In genomic region chr14:39351708-39352107, GRCh38 we compare ENCODE assay signal across 22 cellular contexts.
A peak's percentile ranks its signal among the peaks of the same experiment; 100 is the strongest.
DNase-seq lines count a peak whose midpoint lies in the region; ATAC-seq and TF ChIP-seq lines count a peak whose summit lies in the region.
"Had no signal": no experiment of that assay in that cellular context is flagged by ENCODE, and none has a peak within 500 bp of the region (broad histone marks: within the 10 kb centered on the region; RNA-seq: fewer than 3 reads in every experiment).

No MANE protein-coding gene starts in this region.

- no TSS peak for BruUV-seq in PC-9 (replicated peaks; lab: Mats Ljungman, UMichigan)

- H3K9me3 ChIP-seq in GM23248 (ENCODE audit: low read depth) (no peaks in the 10 kb centered on the region), upper lobe of right lung (no peaks in the 10 kb centered on the region), PC-9 (ENCODE audit: insufficient read depth, low read depth) (no peaks in the 10 kb centered on the region)
- H3K9me3 ChIP-seq: MG63 had no signal

- H3K36me3 ChIP-seq in GM23248 (ENCODE audit: low read depth) = peaks cover 15% of the 10 kb centered on the region; the same call in 1 of the 2 replicates
- H3K36me3 ChIP-seq in upper lobe of right lung = peaks cover 3% of the 10 kb centered on the region
- H3K36me3 ChIP-seq in PC-9 (ENCODE audit: low read depth) = no peaks in the 10 kb centered on the region
- H3K36me3 ChIP-seq: MG63 had no signal

- POLR2A ChIA-PET in PC-9 (lab: Charles Lee; ENCODE audit: unreplicated experiment) = no interaction called here

- CTCF ChIA-PET in PC-9 (lab: Charles Lee) = no interaction called here

- DNase-seq in GM23248 (peak; percentile 24), NCI-H226 (peak; percentile 16), foreskin fibroblast (peak; percentile 37 to 65), upper lobe of right lung (no peak), PC-9 (no peak)
- DNase-seq: CD4-positive, CD25-positive, alpha-beta regulatory T cell; H7; MG63; NCI-H1105 treated with DMSO at 0.1 percent for 48 hours; NCI-H146; NCI-H1930; NCI-H2107; NCI-H446 treated with DMSO at 0.1 percent for 48 hours; NCI-H526; SHP77 had no signal

- H3K4me1 ChIP-seq in GM23248 (ENCODE audit: insufficient read depth) (no peaks in the 10 kb centered on the region), upper lobe of right lung (no peaks in the 10 kb centered on the region), PC-9 (replicated peaks; ENCODE audit: insufficient read depth) (no peaks in the 10 kb centered on the region)

- H3K4me3 ChIP-seq in GM23248 = no peak overlapping the region
- H3K4me3 ChIP-seq in foreskin fibroblast (ENCODE audit: low read depth in 1 of 2, low read length in 2 of 2) = no peak overlapping the region
- no peak overlapping the region for H3K4me3 ChIP-seq in upper lobe of right lung
- no peak overlapping the region for H3K4me3 ChIP-seq in PC-9
- H3K4me3 ChIP-seq: BLaER1, K562, MG63 had no signal

- H3F3A ChIP-seq in GM23248 (ENCODE audit: insufficient read depth) = no peaks in the 10 kb centered on the region
- peaks cover 9% of the 10 kb centered on the region; the same call in 1 of the 2 replicates for H3F3A ChIP-seq in PC-9 (ENCODE audit: insufficient read depth, low read depth)

- no peak overlapping the region for H3K9ac ChIP-seq in GM23248
- H3K9ac ChIP-seq: BLaER1 had no signal

- ATAC-seq in esophagus mucosa (peak; percentile 46), upper lobe of right lung (no peak), HG03045 (IDR thresholded peaks at IDR 0.05; ENCODE audit: unreplicated experiment) (no peak), HG03175 (IDR thresholded peaks at IDR 0.05; ENCODE audit: unreplicated experiment) (no peak)
- ATAC-seq: K562 had no signal

- intact Hi-C loops in upper lobe of right lung (cut with DNase I) = no loop called here
- intact Hi-C loops in PC-9 (cut with micrococcal nuclease; ENCODE audit: unreplicated experiment) = no loop called here

- H3K9me2 ChIP-seq in GM23248 (ENCODE audit: insufficient read depth) (no peaks in the 10 kb centered on the region), PC-9 (ENCODE audit: insufficient read depth) (no peaks in the 10 kb centered on the region)

- H3K79me2 ChIP-seq in GM23248 (ENCODE audit: insufficient read depth) = peaks cover 7% of the 10 kb centered on the region
- H3K79me2 ChIP-seq in PC-9 (ENCODE audit: low read depth) = no peaks in the 10 kb centered on the region

- H3K27ac ChIP-seq in GM23248 = no peak overlapping the region
- H3K27ac ChIP-seq in upper lobe of right lung = no peak overlapping the region
- no peak overlapping the region for H3K27ac ChIP-seq in PC-9
- H3K27ac ChIP-seq: BLaER1, HL-60, RWPE1 had no signal

- H3K27me3 ChIP-seq in GM23248 (replicated peaks; ENCODE audit: insufficient read depth) (no peaks in the 10 kb centered on the region), upper lobe of right lung (no peaks in the 10 kb centered on the region), PC-9 (ENCODE audit: insufficient read depth, low read depth) (no peaks in the 10 kb centered on the region)
- H3K27me3 ChIP-seq: BLaER1, MG63 had no signal

- no peak overlapping the region for H3K4me2 ChIP-seq in GM23248 (ENCODE audit: unreplicated experiment)
- H3K4me2 ChIP-seq in PC-9 = no peak overlapping the region
- H3K4me2 ChIP-seq: BLaER1 had no signal

- H2AFZ ChIP-seq in GM23248 (no peak overlapping the region), PC-9 (no peak overlapping the region)

- TF ChIP-seq CTCF in foreskin fibroblast (IDR thresholded peaks at IDR 0.05; ENCODE audit: low read depth, low read length) (no peak), upper lobe of right lung (IDR thresholded peaks at IDR 0.05) (no peak), PC-9 (conservative IDR thresholded peaks at IDR 0.05) (no peak)

- WGBS in GM23248 (ENCODE audit: low coverage in 1 of 2, low lambda C conversion rate in 2 of 2, missing lambda C conversion rate in 2 of 2), 2 experiments = 92 to 96% methylated on average over 9 of the region's 9 CpGs

- H4K20me1 ChIP-seq in GM23248 (ENCODE audit: insufficient read depth) (no peaks in the 10 kb centered on the region), PC-9 (ENCODE audit: insufficient read depth) (peaks cover 3% of the 10 kb centered on the region; the same call in 1 of the 2 replicates)
- H4K20me1 ChIP-seq: BLaER1 had no signal

- in situ Hi-C loops in GM23248 (cut with MboI) = no loop called here

Comparison
In these comparisons a context has a peak if more than half of its experiments do, and no peak if none do; other contexts are left out.
1. DNase-seq: peak in GM23248 (single experiment), NCI-H226 (single experiment) and foreskin fibroblast (2 of 2); none in upper lobe of right lung (single experiment) and PC-9 (0 of 2).